21 cellular contexts compared by ENCODE assay signal in the genomic region with DNA sequence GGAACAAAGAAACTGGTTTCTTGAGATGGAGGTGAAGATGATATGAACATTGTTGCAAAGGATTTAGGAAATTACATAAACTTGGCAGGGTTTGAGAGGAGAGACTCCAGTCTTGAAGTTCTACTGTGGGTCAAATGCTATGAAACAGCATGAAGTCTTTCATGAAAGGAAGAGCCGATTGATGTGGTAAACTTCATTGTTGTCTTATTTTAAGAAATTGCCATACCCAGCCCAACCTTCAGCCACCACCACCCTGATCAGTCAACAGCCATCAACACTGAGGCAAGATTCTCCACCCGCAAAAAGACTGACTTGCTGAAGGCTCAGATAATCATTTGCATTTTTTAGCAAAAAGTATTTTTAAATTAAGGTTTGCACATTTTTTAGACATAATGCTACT. TPM values are rescaled to one million over a fixed set of nuclear protein-coding genes. Genes with fewer than 3 reads are reported as not detected.
A peak's percentile ranks its signal among the peaks of the same experiment; 100 is the strongest.
DNase-seq lines count a peak whose midpoint lies in the region; ATAC-seq and TF ChIP-seq lines count a peak whose summit lies in the region.
"Had no signal": no experiment of that assay in that cellular context is flagged by ENCODE, and none has a peak within 500 bp of the region (broad histone marks: within the 10 kb centered on the region; RNA-seq: fewer than 3 reads in every experiment).

No MANE protein-coding gene starts in this region.

- H3K9me3 ChIP-seq in thymus (ENCODE audit: control insufficient read depth) (no peaks in the 10 kb centered on the region), esophagus muscularis mucosa (no peaks in the 10 kb centered on the region)

- H3K36me3 ChIP-seq in thymus (ENCODE audit: control insufficient read depth, insufficient read depth): no peaks in the 10 kb centered on the region
- no peaks in the 10 kb centered on the region for H3K36me3 ChIP-seq in esophagus muscularis mucosa

- H3K9me3 Mint-ChIP-seq in activated naive CD4-positive, alpha-beta T cell treated with anti-CD3 and anti-CD28 coated beads, Interleukin-2, amount 50 U/mL, for 24 hours: no peaks in the 10 kb centered on the region
- no peaks in the 10 kb centered on the region for H3K9me3 Mint-ChIP-seq in endothelial cell (ENCODE audit: unreplicated experiment)
- H3K9me3 Mint-ChIP-seq: natural killer cell treated with Interleukin-12 subunit alpha and Interleukin-12 subunit beta and Interleukin-15 and Interleukin-18, amount 100 ng/mL, for 72 hours had no signal

- DNase-seq in activated naive CD4-positive, alpha-beta T cell treated with Interleukin-2 at 50 U/mL for 16 hours: no peak
- peak; percentile 35 for DNase-seq in LoVo (ENCODE audit: low spot score)
- no peak for DNase-seq in endothelial cell (ENCODE audit: low spot score)
- DNase-seq in esophagus muscularis mucosa (ENCODE audit: extremely low spot score): no peak
- DNase-seq: ACHN; activated CD4-positive, alpha-beta T cell treated with anti-CD3 and anti-CD28 coated beads for 48 hours; activated CD8-positive, alpha-beta memory T cell treated with anti-CD3 and anti-CD28 coated beads, Interleukin-2, amount 50 U/mL, for 48 hours; activated effector memory CD4-positive, alpha-beta T cell treated with Interleukin-2 at 50 U/mL for 16 hours; DMS 273 treated with DMSO at 0.1 percent for 48 hours; NCI-H1105; NCI-H226; NCI-H748 treated with DMSO at 0.1 percent for 48 hours had no signal

- intact Hi-C loops in esophagus muscularis mucosa (cut with DNase I): no loop called here

- H3K27me3 Mint-ChIP-seq in activated naive CD4-positive, alpha-beta T cell treated with anti-CD3 and anti-CD28 coated beads, Interleukin-2, amount 50 U/mL, for 24 hours: no peaks in the 10 kb centered on the region
- peaks cover 11% of the 10 kb centered on the region for H3K27me3 Mint-ChIP-seq in endothelial cell (ENCODE audit: unreplicated experiment)

- WGBS in thymus: 84% methylated on average over 2 of the region's 2 CpGs
- 77% methylated on average over 2 of the region's 2 CpGs for WGBS in esophagus muscularis mucosa

- no peak overlapping the region for H3K4me3 ChIP-seq in thymus (ENCODE audit: low read length)
- no peak overlapping the region for H3K4me3 ChIP-seq in esophagus muscularis mucosa
- H3K4me3 ChIP-seq: coronary artery had no signal

- no peaks in the 10 kb centered on the region for H3K36me3 Mint-ChIP-seq in activated naive CD4-positive, alpha-beta T cell treated with anti-CD3 and anti-CD28 coated beads, Interleukin-2, amount 50 U/mL, for 24 hours
- peaks cover 28% of the 10 kb centered on the region for H3K36me3 Mint-ChIP-seq in endothelial cell (ENCODE audit: low read depth, unreplicated experiment)
- H3K36me3 Mint-ChIP-seq: natural killer cell treated with Interleukin-12 subunit alpha and Interleukin-12 subunit beta and Interleukin-15 and Interleukin-18, amount 100 ng/mL, for 72 hours had no signal

- H3K27me3 ChIP-seq in thymus (ENCODE audit: control insufficient read depth, insufficient read depth): no peaks in the 10 kb centered on the region
- no peaks in the 10 kb centered on the region for H3K27me3 ChIP-seq in esophagus muscularis mucosa

- TF ChIP-seq CTCF in endothelial cell (IDR thresholded peaks at IDR 0.05; ENCODE audit: unreplicated experiment) (no peak), esophagus muscularis mucosa (IDR thresholded peaks at IDR 0.05) (no peak)

- peaks cover 18% of the 10 kb centered on the region for H3K4me1 ChIP-seq in thymus (ENCODE audit: control insufficient read depth, insufficient read depth, low read length)
- H3K4me1 ChIP-seq in esophagus muscularis mucosa: peaks cover 23 to 68% (median 64%) of the 10 kb centered on the region in 4 donors

- H3K27ac ChIP-seq in thymus (ENCODE audit: low read depth) (peak overlapping the region; percentile 11), esophagus muscularis mucosa (replicated peaks in 1 of 4) (no peak overlapping the region)
- H3K27ac ChIP-seq: C4-2B, coronary artery had no signal

- ATAC-seq in GM18519 (IDR thresholded peaks at IDR 0.05; ENCODE audit: low FRiP score, unreplicated experiment) (no peak), HG03025 (IDR thresholded peaks at IDR 0.05; ENCODE audit: low FRiP score, unreplicated experiment) (no peak)
- ATAC-seq: Right ventricle myocardium inferior had no signal

- H3K4me1 Mint-ChIP-seq in activated naive CD4-positive, alpha-beta T cell treated with anti-CD3 and anti-CD28 coated beads, Interleukin-2, amount 50 U/mL, for 24 hours: peaks cover 33% of the 10 kb centered on the region
- peaks cover 95% of the 10 kb centered on the region for H3K4me1 Mint-ChIP-seq in endothelial cell (ENCODE audit: unreplicated experiment)

- H3K4me3 Mint-ChIP-seq in activated naive CD4-positive, alpha-beta T cell treated with anti-CD3 and anti-CD28 coated beads, Interleukin-2, amount 50 U/mL, for 24 hours: no peak overlapping the region
- peak overlapping the region; percentile 6 for H3K4me3 Mint-ChIP-seq in endothelial cell (ENCODE audit: unreplicated experiment)

- no peak for TF ChIP-seq EP300 in esophagus muscularis mucosa (IDR thresholded peaks at IDR 0.05)

- TF ChIP-seq POLR2A in esophagus muscularis mucosa (IDR thresholded peaks at IDR 0.05; ENCODE audit: low read depth): no peak

- H3K27ac Mint-ChIP-seq in activated naive CD4-positive, alpha-beta T cell treated with anti-CD3 and anti-CD28 coated beads, Interleukin-2, amount 50 U/mL, for 24 hours: peak overlapping the region; percentile 10
- H3K27ac Mint-ChIP-seq in endothelial cell (ENCODE audit: unreplicated experiment): peak overlapping the region; percentile 97

RNA-seq across cellular contexts. Expression of a gene that starts 52.1 kb away (rescaled TPM):
- 153 TPM for total RNA-seq in endothelial cell (ENCODE audit: unreplicated experiment)
- polyA plus RNA-seq in thymus: 6.4 TPM
- 10 to 100 TPM; 37.4 to 59.0 (median 43.0) TPM for total RNA-seq in esophagus muscularis mucosa
- total RNA-seq: G401 had no signal
